Comparison of ENCODE assay signal across 1 cellular context in the genomic region with DNA sequence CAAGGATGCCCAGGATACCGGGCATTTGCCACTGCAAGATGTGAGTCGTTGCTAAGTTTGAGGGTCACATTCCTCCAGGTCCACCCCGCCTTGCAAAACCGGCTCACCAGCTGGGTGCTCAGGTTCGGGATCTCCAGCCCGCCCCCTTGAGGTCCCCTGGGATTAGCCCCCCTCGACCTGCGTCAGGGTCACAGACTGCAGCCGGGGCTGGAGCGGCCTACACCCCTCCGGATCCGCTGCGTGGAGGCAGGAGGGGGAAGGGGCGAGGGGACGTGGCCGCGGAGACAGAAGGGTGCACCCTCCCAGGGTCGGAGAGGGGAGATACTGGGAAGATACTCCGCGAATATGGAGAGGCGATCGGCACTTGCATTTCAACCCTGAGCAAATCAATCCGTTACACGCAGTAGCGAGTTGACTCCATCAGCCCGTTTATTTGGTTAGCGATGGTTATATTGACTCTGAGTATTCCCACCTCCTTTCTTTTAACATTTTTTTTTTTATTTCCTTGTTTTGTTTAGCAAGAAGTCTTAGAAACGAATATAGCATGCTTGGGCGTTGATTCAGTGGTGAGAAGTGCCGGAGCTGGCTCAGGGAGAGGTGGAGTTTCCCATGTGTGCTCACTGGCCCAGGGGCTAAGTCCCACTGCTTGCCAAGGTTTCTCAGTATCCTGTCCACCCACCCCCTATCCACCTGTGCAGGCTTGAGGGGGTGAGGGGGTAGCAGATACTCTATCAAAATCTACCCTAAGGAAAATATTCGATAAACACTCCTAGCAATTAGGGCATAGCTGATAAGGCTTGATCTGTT.
TF ChIP-seq lines count a peak whose summit lies in the region.

No MANE protein-coding gene starts in this region.

TF ChIP-seq in GM12878, 131 proteins besides CTCF, POLR2A, EP300 and RAD21 (continued from another document and continues in another):
- TF ChIP-seq, protein P1, sequence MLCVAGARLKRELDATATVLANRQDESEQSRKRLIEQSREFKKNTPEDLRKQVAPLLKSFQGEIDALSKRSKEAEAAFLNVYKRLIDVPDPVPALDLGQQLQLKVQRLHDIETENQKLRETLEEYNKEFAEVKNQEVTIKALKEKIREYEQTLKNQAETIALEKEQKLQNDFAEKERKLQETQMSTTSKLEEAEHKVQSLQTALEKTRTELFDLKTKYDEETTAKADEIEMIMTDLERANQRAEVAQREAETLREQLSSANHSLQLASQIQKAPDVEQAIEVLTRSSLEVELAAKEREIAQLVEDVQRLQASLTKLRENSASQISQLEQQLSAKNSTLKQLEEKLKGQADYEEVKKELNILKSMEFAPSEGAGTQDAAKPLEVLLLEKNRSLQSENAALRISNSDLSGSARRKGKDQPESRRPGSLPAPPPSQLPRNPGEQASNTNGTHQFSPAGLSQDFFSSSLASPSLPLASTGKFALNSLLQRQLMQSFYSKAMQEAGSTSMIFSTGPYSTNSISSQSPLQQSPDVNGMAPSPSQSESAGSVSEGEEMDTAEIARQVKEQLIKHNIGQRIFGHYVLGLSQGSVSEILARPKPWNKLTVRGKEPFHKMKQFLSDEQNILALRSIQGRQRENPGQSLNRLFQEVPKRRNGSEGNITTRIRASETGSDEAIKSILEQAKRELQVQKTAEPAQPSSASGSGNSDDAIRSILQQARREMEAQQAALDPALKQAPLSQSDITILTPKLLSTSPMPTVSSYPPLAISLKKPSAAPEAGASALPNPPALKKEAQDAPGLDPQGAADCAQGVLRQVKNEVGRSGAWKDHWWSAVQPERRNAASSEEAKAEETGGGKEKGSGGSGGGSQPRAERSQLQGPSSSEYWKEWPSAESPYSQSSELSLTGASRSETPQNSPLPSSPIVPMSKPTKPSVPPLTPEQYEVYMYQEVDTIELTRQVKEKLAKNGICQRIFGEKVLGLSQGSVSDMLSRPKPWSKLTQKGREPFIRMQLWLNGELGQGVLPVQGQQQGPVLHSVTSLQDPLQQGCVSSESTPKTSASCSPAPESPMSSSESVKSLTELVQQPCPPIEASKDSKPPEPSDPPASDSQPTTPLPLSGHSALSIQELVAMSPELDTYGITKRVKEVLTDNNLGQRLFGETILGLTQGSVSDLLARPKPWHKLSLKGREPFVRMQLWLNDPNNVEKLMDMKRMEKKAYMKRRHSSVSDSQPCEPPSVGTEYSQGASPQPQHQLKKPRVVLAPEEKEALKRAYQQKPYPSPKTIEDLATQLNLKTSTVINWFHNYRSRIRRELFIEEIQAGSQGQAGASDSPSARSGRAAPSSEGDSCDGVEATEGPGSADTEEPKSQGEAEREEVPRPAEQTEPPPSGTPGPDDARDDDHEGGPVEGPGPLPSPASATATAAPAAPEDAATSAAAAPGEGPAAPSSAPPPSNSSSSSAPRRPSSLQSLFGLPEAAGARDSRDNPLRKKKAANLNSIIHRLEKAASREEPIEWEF (IDR thresholded peaks at IDR 0.05; ENCODE audit: insufficient replicate concordance, low read depth, low read length): no peak
- TF ChIP-seq, protein P2, sequence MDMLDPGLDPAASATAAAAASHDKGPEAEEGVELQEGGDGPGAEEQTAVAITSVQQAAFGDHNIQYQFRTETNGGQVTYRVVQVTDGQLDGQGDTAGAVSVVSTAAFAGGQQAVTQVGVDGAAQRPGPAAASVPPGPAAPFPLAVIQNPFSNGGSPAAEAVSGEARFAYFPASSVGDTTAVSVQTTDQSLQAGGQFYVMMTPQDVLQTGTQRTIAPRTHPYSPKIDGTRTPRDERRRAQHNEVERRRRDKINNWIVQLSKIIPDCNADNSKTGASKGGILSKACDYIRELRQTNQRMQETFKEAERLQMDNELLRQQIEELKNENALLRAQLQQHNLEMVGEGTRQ (IDR thresholded peaks at IDR 0.05; ENCODE audit: borderline replicate concordance, low read depth, low read length): no peak
- TF ChIP-seq NR2F1 (conservative IDR thresholded peaks at IDR 0.05): peak; percentile 88
- TF ChIP-seq NFXL1 (IDR thresholded peaks at IDR 0.05; ENCODE audit: borderline replicate concordance): no peak
- TF ChIP-seq ZZZ3 (IDR thresholded peaks at IDR 0.05; ENCODE audit: control insufficient read depth, insufficient read length, low read depth): no peak
- TF ChIP-seq, protein P3, sequence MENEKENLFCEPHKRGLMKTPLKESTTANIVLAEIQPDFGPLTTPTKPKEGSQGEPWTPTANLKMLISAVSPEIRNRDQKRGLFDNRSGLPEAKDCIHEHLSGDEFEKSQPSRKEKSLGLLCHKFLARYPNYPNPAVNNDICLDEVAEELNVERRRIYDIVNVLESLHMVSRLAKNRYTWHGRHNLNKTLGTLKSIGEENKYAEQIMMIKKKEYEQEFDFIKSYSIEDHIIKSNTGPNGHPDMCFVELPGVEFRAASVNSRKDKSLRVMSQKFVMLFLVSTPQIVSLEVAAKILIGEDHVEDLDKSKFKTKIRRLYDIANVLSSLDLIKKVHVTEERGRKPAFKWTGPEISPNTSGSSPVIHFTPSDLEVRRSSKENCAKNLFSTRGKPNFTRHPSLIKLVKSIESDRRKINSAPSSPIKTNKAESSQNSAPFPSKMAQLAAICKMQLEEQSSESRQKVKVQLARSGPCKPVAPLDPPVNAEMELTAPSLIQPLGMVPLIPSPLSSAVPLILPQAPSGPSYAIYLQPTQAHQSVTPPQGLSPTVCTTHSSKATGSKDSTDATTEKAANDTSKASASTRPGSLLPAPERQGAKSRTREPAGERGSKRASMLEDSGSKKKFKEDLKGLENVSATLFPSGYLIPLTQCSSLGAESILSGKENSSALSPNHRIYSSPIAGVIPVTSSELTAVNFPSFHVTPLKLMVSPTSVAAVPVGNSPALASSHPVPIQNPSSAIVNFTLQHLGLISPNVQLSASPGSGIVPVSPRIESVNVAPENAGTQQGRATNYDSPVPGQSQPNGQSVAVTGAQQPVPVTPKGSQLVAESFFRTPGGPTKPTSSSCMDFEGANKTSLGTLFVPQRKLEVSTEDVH (IDR thresholded peaks at IDR 0.05; ENCODE audit: low read depth, partially characterized antibody): no peak
- no peak for TF ChIP-seq ZNF217 (IDR thresholded peaks at IDR 0.05)
- no peak for TF ChIP-seq MYB (IDR thresholded peaks at IDR 0.05; ENCODE audit: borderline replicate concordance, low read depth, low read length)
- TF ChIP-seq ESRRA (IDR thresholded peaks at IDR 0.05; ENCODE audit: low read length): no peak
- TF ChIP-seq, protein P4, sequence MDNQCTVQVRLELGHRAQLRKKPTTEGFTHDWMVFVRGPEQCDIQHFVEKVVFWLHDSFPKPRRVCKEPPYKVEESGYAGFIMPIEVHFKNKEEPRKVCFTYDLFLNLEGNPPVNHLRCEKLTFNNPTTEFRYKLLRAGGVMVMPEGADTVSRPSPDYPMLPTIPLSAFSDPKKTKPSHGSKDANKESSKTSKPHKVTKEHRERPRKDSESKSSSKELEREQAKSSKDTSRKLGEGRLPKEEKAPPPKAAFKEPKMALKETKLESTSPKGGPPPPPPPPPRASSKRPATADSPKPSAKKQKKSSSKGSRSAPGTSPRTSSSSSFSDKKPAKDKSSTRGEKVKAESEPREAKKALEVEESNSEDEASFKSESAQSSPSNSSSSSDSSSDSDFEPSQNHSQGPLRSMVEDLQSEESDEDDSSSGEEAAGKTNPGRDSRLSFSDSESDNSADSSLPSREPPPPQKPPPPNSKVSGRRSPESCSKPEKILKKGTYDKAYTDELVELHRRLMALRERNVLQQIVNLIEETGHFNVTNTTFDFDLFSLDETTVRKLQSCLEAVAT (IDR thresholded peaks at IDR 0.05): peak; percentile 90
- peak; percentile 64; the same call in 1 of the 2 replicates for TF ChIP-seq NBN (IDR thresholded peaks at IDR 0.05)
- TF ChIP-seq IRF4 (IDR thresholded peaks at IDR 0.05; ENCODE audit: low read depth, low read length): 0 out of 2 replicates have a peak, but pooled peaks have one; percentile 5
- TF ChIP-seq, protein P5, sequence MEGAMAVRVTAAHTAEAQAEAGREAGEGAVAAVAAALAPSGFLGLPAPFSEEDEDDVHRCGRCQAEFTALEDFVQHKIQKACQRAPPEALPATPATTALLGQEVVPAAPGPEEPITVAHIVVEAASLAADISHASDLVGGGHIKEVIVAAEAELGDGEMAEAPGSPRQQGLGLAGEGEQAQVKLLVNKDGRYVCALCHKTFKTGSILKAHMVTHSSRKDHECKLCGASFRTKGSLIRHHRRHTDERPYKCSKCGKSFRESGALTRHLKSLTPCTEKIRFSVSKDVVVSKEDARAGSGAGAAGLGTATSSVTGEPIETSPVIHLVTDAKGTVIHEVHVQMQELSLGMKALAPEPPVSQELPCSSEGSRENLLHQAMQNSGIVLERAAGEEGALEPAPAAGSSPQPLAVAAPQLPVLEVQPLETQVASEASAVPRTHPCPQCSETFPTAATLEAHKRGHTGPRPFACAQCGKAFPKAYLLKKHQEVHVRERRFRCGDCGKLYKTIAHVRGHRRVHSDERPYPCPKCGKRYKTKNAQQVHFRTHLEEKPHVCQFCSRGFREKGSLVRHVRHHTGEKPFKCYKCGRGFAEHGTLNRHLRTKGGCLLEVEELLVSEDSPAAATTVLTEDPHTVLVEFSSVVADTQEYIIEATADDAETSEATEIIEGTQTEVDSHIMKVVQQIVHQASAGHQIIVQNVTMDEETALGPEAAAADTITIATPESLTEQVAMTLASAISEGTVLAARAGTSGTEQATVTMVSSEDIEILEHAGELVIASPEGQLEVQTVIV (IDR thresholded peaks at IDR 0.05; ENCODE audit: borderline replicate concordance, partially characterized antibody): no peak
- TF ChIP-seq ZSCAN29 (IDR thresholded peaks at IDR 0.05): peak; percentile 55; the same call in 1 of the 2 replicates
- 0 out of 2 replicates have a peak, but pooled peaks have one; percentile 46 for TF ChIP-seq POLR2AphosphoS2 (IDR thresholded peaks at IDR 0.05; ENCODE audit: low read depth, low read length)
- TF ChIP-seq IKZF2 (IDR thresholded peaks at IDR 0.05): peak in 1 of 2 experiments; percentile 32; a peak in 1 of 4 replicates
- TF ChIP-seq, protein P6, sequence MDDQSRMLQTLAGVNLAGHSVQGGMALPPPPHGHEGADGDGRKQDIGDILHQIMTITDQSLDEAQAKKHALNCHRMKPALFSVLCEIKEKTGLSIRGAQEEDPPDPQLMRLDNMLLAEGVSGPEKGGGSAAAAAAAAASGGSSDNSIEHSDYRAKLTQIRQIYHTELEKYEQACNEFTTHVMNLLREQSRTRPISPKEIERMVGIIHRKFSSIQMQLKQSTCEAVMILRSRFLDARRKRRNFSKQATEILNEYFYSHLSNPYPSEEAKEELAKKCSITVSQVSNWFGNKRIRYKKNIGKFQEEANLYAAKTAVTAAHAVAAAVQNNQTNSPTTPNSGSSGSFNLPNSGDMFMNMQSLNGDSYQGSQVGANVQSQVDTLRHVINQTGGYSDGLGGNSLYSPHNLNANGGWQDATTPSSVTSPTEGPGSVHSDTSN (IDR thresholded peaks at IDR 0.05; ENCODE audit: insufficient replicate concordance, low read depth, low read length): no peak
- TF ChIP-seq ZNF207 (IDR thresholded peaks at IDR 0.05; ENCODE audit: borderline replicate concordance): 0 out of 2 replicates have a peak, but pooled peaks have one; percentile 43
- peak; percentile 64; the same call in 1 of the 2 replicates for TF ChIP-seq POLR2AphosphoS5 (IDR thresholded peaks at IDR 0.05; ENCODE audit: low read length)
- no peak for TF ChIP-seq NFYA (IDR thresholded peaks at IDR 0.05; ENCODE audit: borderline replicate concordance, low read depth, low read length)
- TF ChIP-seq MEF2B (IDR thresholded peaks at IDR 0.05; ENCODE audit: partially characterized antibody, poor library complexity, severe bottlenecking): peak; percentile 98
- TF ChIP-seq HDGF (IDR thresholded peaks at IDR 0.05): no peak
- TF ChIP-seq, protein P7, sequence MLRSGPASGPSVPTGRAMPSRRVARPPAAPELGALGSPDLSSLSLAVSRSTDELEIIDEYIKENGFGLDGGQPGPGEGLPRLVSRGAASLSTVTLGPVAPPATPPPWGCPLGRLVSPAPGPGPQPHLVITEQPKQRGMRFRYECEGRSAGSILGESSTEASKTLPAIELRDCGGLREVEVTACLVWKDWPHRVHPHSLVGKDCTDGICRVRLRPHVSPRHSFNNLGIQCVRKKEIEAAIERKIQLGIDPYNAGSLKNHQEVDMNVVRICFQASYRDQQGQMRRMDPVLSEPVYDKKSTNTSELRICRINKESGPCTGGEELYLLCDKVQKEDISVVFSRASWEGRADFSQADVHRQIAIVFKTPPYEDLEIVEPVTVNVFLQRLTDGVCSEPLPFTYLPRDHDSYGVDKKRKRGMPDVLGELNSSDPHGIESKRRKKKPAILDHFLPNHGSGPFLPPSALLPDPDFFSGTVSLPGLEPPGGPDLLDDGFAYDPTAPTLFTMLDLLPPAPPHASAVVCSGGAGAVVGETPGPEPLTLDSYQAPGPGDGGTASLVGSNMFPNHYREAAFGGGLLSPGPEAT (IDR thresholded peaks at IDR 0.05; ENCODE audit: low read depth): 0 out of 2 replicates have a peak, but pooled peaks have one; percentile 22
- TF ChIP-seq CEBPB (IDR thresholded peaks at IDR 0.05; ENCODE audit: borderline replicate concordance in 1 of 2, low read depth in 2 of 2, low read length in 2 of 2): no peak
- no peak for TF ChIP-seq MEF2A (IDR thresholded peaks at IDR 0.05; ENCODE audit: insufficient read depth, low read depth, low read length)
- TF ChIP-seq WRNIP1 (IDR thresholded peaks at IDR 0.05; ENCODE audit: borderline replicate concordance, low read depth, low read length): 0 out of 2 replicates have a peak, but pooled peaks have one; percentile 44
- 0 out of 2 replicates have a peak, but pooled peaks have one; percentile 27 for TF ChIP-seq CHD2 (IDR thresholded peaks at IDR 0.05; ENCODE audit: borderline replicate concordance, low read depth, low read length)
- TF ChIP-seq FOS (IDR thresholded peaks at IDR 0.05; ENCODE audit: borderline replicate concordance, extremely low read depth, insufficient read length): no peak
- TF ChIP-seq FOXM1 (IDR thresholded peaks at IDR 0.05; ENCODE audit: low read depth, low read length): 0 out of 2 replicates have a peak, but pooled peaks have one; percentile 37
- no peak for TF ChIP-seq TBL1XR1 (IDR thresholded peaks at IDR 0.05; ENCODE audit: low read depth, low read length)
- TF ChIP-seq, protein P8, sequence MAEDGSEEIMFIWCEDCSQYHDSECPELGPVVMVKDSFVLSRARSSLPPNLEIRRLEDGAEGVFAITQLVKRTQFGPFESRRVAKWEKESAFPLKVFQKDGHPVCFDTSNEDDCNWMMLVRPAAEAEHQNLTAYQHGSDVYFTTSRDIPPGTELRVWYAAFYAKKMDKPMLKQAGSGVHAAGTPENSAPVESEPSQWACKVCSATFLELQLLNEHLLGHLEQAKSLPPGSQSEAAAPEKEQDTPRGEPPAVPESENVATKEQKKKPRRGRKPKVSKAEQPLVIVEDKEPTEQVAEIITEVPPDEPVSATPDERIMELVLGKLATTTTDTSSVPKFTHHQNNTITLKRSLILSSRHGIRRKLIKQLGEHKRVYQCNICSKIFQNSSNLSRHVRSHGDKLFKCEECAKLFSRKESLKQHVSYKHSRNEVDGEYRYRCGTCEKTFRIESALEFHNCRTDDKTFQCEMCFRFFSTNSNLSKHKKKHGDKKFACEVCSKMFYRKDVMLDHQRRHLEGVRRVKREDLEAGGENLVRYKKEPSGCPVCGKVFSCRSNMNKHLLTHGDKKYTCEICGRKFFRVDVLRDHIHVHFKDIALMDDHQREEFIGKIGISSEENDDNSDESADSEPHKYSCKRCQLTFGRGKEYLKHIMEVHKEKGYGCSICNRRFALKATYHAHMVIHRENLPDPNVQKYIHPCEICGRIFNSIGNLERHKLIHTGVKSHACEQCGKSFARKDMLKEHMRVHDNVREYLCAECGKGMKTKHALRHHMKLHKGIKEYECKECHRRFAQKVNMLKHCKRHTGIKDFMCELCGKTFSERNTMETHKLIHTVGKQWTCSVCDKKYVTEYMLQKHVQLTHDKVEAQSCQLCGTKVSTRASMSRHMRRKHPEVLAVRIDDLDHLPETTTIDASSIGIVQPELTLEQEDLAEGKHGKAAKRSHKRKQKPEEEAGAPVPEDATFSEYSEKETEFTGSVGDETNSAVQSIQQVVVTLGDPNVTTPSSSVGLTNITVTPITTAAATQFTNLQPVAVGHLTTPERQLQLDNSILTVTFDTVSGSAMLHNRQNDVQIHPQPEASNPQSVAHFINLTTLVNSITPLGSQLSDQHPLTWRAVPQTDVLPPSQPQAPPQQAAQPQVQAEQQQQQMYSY (CRISPR knock-in tag; IDR thresholded peaks at IDR 0.05): no peak
- TF ChIP-seq SMAD5 (IDR thresholded peaks at IDR 0.05; ENCODE audit: low read depth): peak; percentile 19; the same call in 1 of the 2 replicates
- TF ChIP-seq NR2C1 (IDR thresholded peaks at IDR 0.05): peak; percentile 46; the same call in 1 of the 2 replicates
